In the genomic region with DNA sequence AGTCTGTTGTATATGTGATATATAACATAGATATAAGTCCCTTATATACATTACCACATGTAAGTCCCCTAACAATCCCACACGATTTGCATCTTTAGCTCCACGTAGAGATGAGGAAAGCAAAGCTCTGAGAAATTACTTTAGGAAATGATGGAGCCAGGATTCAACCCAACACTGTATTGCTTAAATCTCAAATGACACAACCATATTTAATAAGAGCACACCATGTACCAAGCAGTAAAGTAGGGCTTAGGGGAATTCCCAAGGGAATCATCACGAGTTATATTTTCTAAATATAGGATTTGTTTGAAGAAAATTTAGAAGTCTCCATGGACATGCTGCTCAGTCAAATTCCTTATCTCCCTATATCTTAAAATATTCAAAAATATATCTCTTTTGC, we compare ENCODE assay signal across 20 cellular contexts.
A peak's percentile ranks its signal among the peaks of the same experiment; 100 is the strongest.
DNase-seq lines count a peak whose midpoint lies in the region; ATAC-seq and TF ChIP-seq lines count a peak whose summit lies in the region.
"Had no signal": no experiment of that assay in that cellular context is flagged by ENCODE, and none has a peak within 500 bp of the region (broad histone marks: within the 10 kb centered on the region; RNA-seq: fewer than 3 reads in every experiment).

No MANE protein-coding gene starts in this region.

- H3K4me1 ChIP-seq in right cardiac atrium (ENCODE audit: control insufficient read depth, insufficient read depth, low read length) (no peaks in the 10 kb centered on the region), tibial nerve (no peaks in the 10 kb centered on the region)

- no peaks in the 10 kb centered on the region for H3K27me3 ChIP-seq in right cardiac atrium (ENCODE audit: control insufficient read depth, insufficient read depth)
- no peaks in the 10 kb centered on the region for H3K27me3 ChIP-seq in tibial nerve
- H3K27me3 ChIP-seq: MG63 had no signal

- intact Hi-C loops in Right ventricle myocardium superior (cut with DNase I) (no loop called here), right cardiac atrium (cut with DNase I) (no loop called here)

- peak; percentile 53 to 58 for TF ChIP-seq EP300 in tibial nerve (IDR thresholded peaks at IDR 0.05)

- ATAC-seq in Right ventricle myocardium superior (ENCODE audit: poor library complexity) = peak; percentile 43
- no peak for ATAC-seq in right cardiac atrium
- no peak for ATAC-seq in HG02759 (IDR thresholded peaks at IDR 0.05; ENCODE audit: unreplicated experiment)
- ATAC-seq: Panc1 had no signal

- no peak overlapping the region for H3K9ac ChIP-seq in SK-N-MC (ENCODE audit: insufficient read length)
- H3K9ac ChIP-seq: GM23248 had no signal

- no peak overlapping the region for H3K27ac ChIP-seq in right cardiac atrium (ENCODE audit: low read length)
- H3K27ac ChIP-seq in SK-N-MC = no peak overlapping the region
- H3K27ac ChIP-seq in tibial nerve = no peak overlapping the region
- H3K27ac ChIP-seq: GM23248 had no signal

- TF ChIP-seq CTCF in tibial nerve (IDR thresholded peaks at IDR 0.05) = no peak

- H3K9me3 ChIP-seq in right cardiac atrium (ENCODE audit: control insufficient read depth, low read length) (no peaks in the 10 kb centered on the region), SK-N-MC (ENCODE audit: low read depth, low read length) (no peaks in the 10 kb centered on the region), tibial nerve (peaks cover 0 to 4% (median 0%) of the 10 kb centered on the region in 4 donors)
- H3K9me3 ChIP-seq: MG63 had no signal

- no peak for TF ChIP-seq POLR2A in tibial nerve (IDR thresholded peaks at IDR 0.05)

- WGBS in right cardiac atrium = 60% methylated on average over 3 of the region's 3 CpGs
- 57 to 68% methylated on average over 3 of the region's 3 CpGs for WGBS in tibial nerve, 2 donors

- H3K4me3 ChIP-seq in right cardiac atrium (ENCODE audit: low read length) (no peak overlapping the region), SK-N-MC (no peak overlapping the region), tibial nerve (no peak overlapping the region)
- H3K4me3 ChIP-seq: GM23248, MG63 had no signal

- DNase-seq in Right ventricle myocardium superior (no peak), right cardiac atrium (no peak), SK-N-MC (ENCODE audit: low read depth, low spot score) (peak; percentile 37), fibroblast of the conjunctiva (ENCODE audit: low read depth) (peak; percentile 67), tibial nerve (ENCODE audit: low spot score in 2 of 2) (no peak), DMS79 treated with DMSO at 0.1 percent for 48 hours (lab: John Stamatoyannopoulos, UW) (no peak)
- no peak for DNase-seq in stimulated activated CD8-positive, alpha-beta memory T cell treated with anti-CD3 and anti-CD28 coated beads, Interleukin-4, amount 100 ng/mL, for 48 hours
- DNase-seq: ACHN; CD4-positive, alpha-beta memory T cell; DMS79; GF-D8; GM23248; KG1; MG63; NCI-H1092 treated with DMSO at 0.1 percent for 48 hours; NCI-H1694; NCI-H446 treated with DMSO at 0.1 percent for 48 hours; SHP77 had no signal

- no peaks in the 10 kb centered on the region for H3K36me3 ChIP-seq in SK-N-MC (ENCODE audit: insufficient read depth, low read length)
- H3K36me3 ChIP-seq in tibial nerve = no peaks in the 10 kb centered on the region
- H3K36me3 ChIP-seq: MG63 had no signal

Comparison
In these comparisons a context has a peak if more than half of its experiments do, and no peak if none do; other contexts are left out.
1. DNase-seq: peak in SK-N-MC (single experiment) and fibroblast of the conjunctiva (single experiment); none in Right ventricle myocardium superior (single experiment), right cardiac atrium (0 of 3), tibial nerve (0 of 2), DMS79 treated with DMSO at 0.1 percent for 48 hours (single experiment) and stimulated activated CD8-positive, alpha-beta memory T cell treated with anti-CD3 and anti-CD28 coated beads, Interleukin-4, amount 100 ng/mL, for 48 hours (single experiment).